Comparison of ENCODE assay signal across 1 cellular context in the genomic region with DNA sequence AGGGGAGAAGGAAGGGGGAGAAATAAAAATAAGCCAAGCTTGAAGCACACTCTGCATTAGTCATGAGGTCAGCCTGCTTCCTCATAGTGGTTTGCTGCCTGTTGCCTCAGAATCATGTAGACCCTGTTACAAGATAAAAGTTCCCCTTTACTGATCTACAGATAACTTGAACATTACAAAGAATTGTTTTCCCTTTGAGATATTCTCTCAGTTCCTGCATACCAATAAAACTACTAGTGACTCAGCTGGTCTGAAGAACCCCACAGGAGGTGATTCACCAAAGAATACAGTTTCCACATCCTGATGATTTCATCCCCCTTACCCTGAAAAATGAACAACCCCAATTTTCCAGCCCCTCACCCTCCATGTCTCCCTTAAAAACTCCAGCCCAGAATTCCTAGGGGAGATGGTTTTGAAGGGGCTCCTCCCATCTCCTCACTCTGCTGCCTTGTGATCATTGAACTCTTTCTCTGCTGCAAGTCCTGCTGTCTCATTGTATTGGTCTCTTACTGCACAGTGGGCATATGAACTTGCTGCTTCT.
A peak's percentile ranks its signal among the peaks of the same experiment; 100 is the strongest.
TF ChIP-seq lines count a peak whose summit lies in the region.

No MANE protein-coding gene starts in this region.

TF ChIP-seq in SK-N-SH, 30 proteins besides CTCF, POLR2A, EP300 and RAD21 (continued from another document):
- peak; percentile 71; the same call in 1 of the 2 replicates for TF ChIP-seq ZBTB33 (IDR thresholded peaks at IDR 0.05; ENCODE audit: borderline replicate concordance, low read depth)
- peak; percentile 92 for TF ChIP-seq FOSL2 (IDR thresholded peaks at IDR 0.05; ENCODE audit: borderline replicate concordance, low read depth)
- TF ChIP-seq FOXJ3 (CRISPR knock-in tag; IDR thresholded peaks at IDR 0.05) = no peak
- TF ChIP-seq TAF1 (IDR thresholded peaks at IDR 0.05; ENCODE audit: borderline replicate concordance, low read depth, low read length) = no peak
- TF ChIP-seq RFX5 (IDR thresholded peaks at IDR 0.05; ENCODE audit: low read length) = no peak
- no peak for TF ChIP-seq CHD2 (IDR thresholded peaks at IDR 0.05; ENCODE audit: low read length, partially characterized antibody)
